In genomic region chr4:166104623-166105022, GRCh38 we compare ENCODE assay signal across 30 cellular contexts.
"Had no signal": no experiment of that assay in that cellular context is flagged by ENCODE, and none has a peak within 500 bp of the region (broad histone marks: within the 10 kb centered on the region; RNA-seq: fewer than 3 reads in every experiment).

No MANE protein-coding gene starts in this region.

- H3K9me3 ChIP-seq: adrenal gland, body of pancreas, esophagus squamous epithelium, gastroesophageal sphincter had no signal

- FAIRE-seq: colon, endometrium, endothelial cell of umbilical vein had no signal

- H3K4me1 ChIP-seq: adrenal gland, body of pancreas, esophagus squamous epithelium, gastroesophageal sphincter, heart right ventricle had no signal

- ATAC-seq: activated CD4-positive, alpha-beta T cell treated with anti-CD3 and anti-CD28 coated beads for 36 hours; activated CD8-positive, alpha-beta memory T cell treated with anti-CD3 and anti-CD28 coated beads, Interleukin-2, amount 10 ng/mL, durations not matched to agents 7 days and 5 days; activated CD8-positive, alpha-beta T cell treated with anti-CD3 and anti-CD28 coated beads, Interleukin-2, amount 10 ng/mL, durations not matched to agents 7 days and 5 days; activated naive CD8-positive, alpha-beta T cell treated with anti-CD3 and anti-CD28 coated beads, Interleukin-2, amount 50 U/mL, for 24 hours; body of pancreas; gastroesophageal sphincter; heart right ventricle; T-helper 17 cell had no signal

- H3K27ac ChIP-seq: adrenal gland, body of pancreas, epithelial cell of prostate, esophagus squamous epithelium, gastroesophageal sphincter, heart right ventricle, WERI-Rb-1 had no signal

- H3K4me3 ChIP-seq: adrenal gland, body of pancreas, esophagus squamous epithelium, gastroesophageal sphincter, heart right ventricle had no signal

- H3K36me3 ChIP-seq: adrenal gland, esophagus squamous epithelium, gastroesophageal sphincter, heart right ventricle, WERI-Rb-1 had no signal

- H3K27me3 ChIP-seq: adrenal gland, body of pancreas, esophagus squamous epithelium, gastroesophageal sphincter, heart right ventricle had no signal

- DNase-seq: activated CD4-positive, alpha-beta memory T cell treated with anti-CD3 and anti-CD28 coated beads for 36 hours; activated CD4-positive, alpha-beta T cell treated with anti-CD3 and anti-CD28 coated beads for 36 hours; activated CD4-positive, alpha-beta T cell treated with anti-CD3 and anti-CD28 coated beads, Interleukin-2, amount 10 ng/mL, durations not matched to agents 24 days and 14 days; activated CD4-positive, CD25-positive, alpha-beta regulatory T cell; activated CD4-positive, CD25-positive, alpha-beta regulatory T cell treated with anti-CD3 and anti-CD28 coated beads, Interleukin-2, amount 50 U/mL, for 72 hours; activated CD8-positive, alpha-beta memory T cell treated with anti-CD3 and anti-CD28 coated beads, Interleukin-2, amount 10 ng/mL, durations not matched to agents 7 days and 5 days; activated CD8-positive, alpha-beta memory T cell treated with anti-CD3 and anti-CD28 coated beads, Interleukin-2, amount 50 U/mL, for 4 hours; activated CD8-positive, alpha-beta T cell treated with anti-CD3 and anti-CD28 coated beads, Interleukin-2, amount 10 ng/mL, durations not matched to agents 7 days and 5 days; activated effector memory CD4-positive, alpha-beta T cell treated with anti-CD3 and anti-CD28 coated beads, Interleukin-2, amount 50 U/mL, for 16 hours; activated naive CD4-positive, alpha-beta T cell treated with anti-CD3 and anti-CD28 coated beads for 36 hours; activated naive CD8-positive, alpha-beta T cell treated with anti-CD3 and anti-CD28 coated beads for 36 hours; activated naive CD8-positive, alpha-beta T cell treated with anti-CD3 and anti-CD28 coated beads, Interleukin-2, amount 50 U/mL, for 24 hours; activated T-cell treated with anti-CD3 and anti-CD28 coated beads, Interleukin-2, amount 50 U/mL, for 1 hour; activated T-cell treated with anti-CD3 and anti-CD28 coated beads, Interleukin-2, amount 50 U/mL, for 48 hours; adrenal gland; amygdala; aorta; body of pancreas; effector CD8-positive, alpha-beta T cell; esophagus squamous epithelium; foreskin melanocyte; heart right ventricle; T-helper 17 cell; T1000; WERI-Rb-1 had no signal
